In genomic region chr1:192826791-192827477, GRCh38 we compare ENCODE assay signal across 13 cellular contexts. TPM values are rescaled to one million over a fixed set of nuclear protein-coding genes. Genes with fewer than 3 reads are reported as not detected.
DNase-seq lines count a peak whose midpoint lies in the region; ATAC-seq and TF ChIP-seq lines count a peak whose summit lies in the region.
"Had no signal": no experiment of that assay in that cellular context is flagged by ENCODE, and none has a peak within 500 bp of the region (broad histone marks: within the 10 kb centered on the region; RNA-seq: fewer than 3 reads in every experiment).

No MANE protein-coding gene starts in this region.

- H3K9me3 Mint-ChIP-seq in osteocyte (ENCODE audit: unreplicated experiment) = no peaks in the 10 kb centered on the region

- H3K27me3 Mint-ChIP-seq in osteocyte (ENCODE audit: unreplicated experiment) = no peaks in the 10 kb centered on the region

- TF ChIP-seq CTCF in cardiac fibroblast (IDR thresholded peaks at IDR 0.05; ENCODE audit: low read depth, low read length) = no peak
- no peak for TF ChIP-seq CTCF in osteocyte (IDR thresholded peaks at IDR 0.05)

- DNase-seq in HS-27A (ENCODE audit: low read depth) (peak; percentile 31), cardiac fibroblast (ENCODE audit: low read depth in 2 of 2) (peak; percentile 33 to 69), renal cortical epithelial cell (ENCODE audit: low read depth) (peak; percentile 87), osteocyte (ENCODE audit: extremely low spot score, unreplicated experiment) (no peak), NCI-H526 (lab: John Stamatoyannopoulos, UW) (no peak)
- DNase-seq: activated B cell treated with CpG ODN at 0.5 μM for 24 hours, H7, head of caudate nucleus, NCI-H187 treated with DMSO at 0.1 percent for 48 hours, RPMI8226, small intestine had no signal

- no peak overlapping the region for H3K27ac Mint-ChIP-seq in osteocyte (ENCODE audit: unreplicated experiment)
- H3K27ac Mint-ChIP-seq: activated B cell treated with CpG ODN at 0.5 μM for 24 hours had no signal

- peaks cover 15% of the 10 kb centered on the region for H3K4me1 Mint-ChIP-seq in osteocyte (ENCODE audit: unreplicated experiment)
- H3K4me1 Mint-ChIP-seq: activated B cell treated with CpG ODN at 0.5 μM for 24 hours had no signal

- H3K36me3 Mint-ChIP-seq in osteocyte (ENCODE audit: unreplicated experiment) = no peaks in the 10 kb centered on the region

- ATAC-seq in GM19463 (IDR thresholded peaks at IDR 0.05; ENCODE audit: unreplicated experiment) = peak; percentile 92
- no peak for ATAC-seq in GM18873 (IDR thresholded peaks at IDR 0.05; ENCODE audit: low FRiP score, unreplicated experiment)

- no peak overlapping the region for H3K4me3 Mint-ChIP-seq in osteocyte (ENCODE audit: unreplicated experiment)
- H3K4me3 Mint-ChIP-seq: activated B cell treated with CpG ODN at 0.5 μM for 24 hours had no signal

- H3K4me3 ChIP-seq in cardiac fibroblast (replicated peaks in 1 of 2; ENCODE audit: low read depth in 2 of 2, low read length in 2 of 2) = no peak overlapping the region

RNA-seq across cellular contexts. Expression of gene RGS2, which starts 18.1 kb away (rescaled TPM):
- total RNA-seq in renal cortical epithelial cell (8.3 and 9.6 TPM in 2 replicates), osteocyte (6.0 and 7.6 TPM in 2 replicates)

Comparison
In these comparisons a context has a peak if more than half of its experiments do, and no peak if none do; other contexts are left out.
1. DNase-seq: peak in HS-27A (single experiment), cardiac fibroblast (2 of 2) and renal cortical epithelial cell (single experiment); none in osteocyte (single experiment) and NCI-H526 (0 of 2).